ENCODE assay signal across 4 cellular contexts in the genomic region with DNA sequence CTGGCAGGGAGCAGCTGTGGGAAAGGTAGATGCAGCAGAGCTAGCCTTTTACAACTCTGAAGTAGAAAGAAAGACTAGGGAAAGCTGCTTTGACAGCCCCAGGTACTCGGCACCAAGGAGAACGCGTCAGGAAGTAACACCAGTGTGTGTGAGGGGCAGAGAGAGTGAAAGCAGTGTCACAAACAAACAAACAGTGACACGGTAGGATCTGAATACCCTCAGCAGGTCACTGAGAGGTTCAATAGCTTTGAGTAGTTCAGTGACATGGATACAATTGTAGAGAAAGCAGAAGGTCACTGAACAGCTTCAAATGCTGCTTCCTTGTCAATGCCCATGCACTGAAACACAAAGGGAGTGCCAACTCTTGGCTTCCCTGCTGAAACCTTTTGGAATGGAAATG.
TF ChIP-seq lines count a peak whose summit lies in the region.

No MANE protein-coding gene starts in this region.

TF ChIP-seq in GM23338, 12 proteins besides CTCF, POLR2A, EP300 and RAD21 (continues in another document):
- TF ChIP-seq, protein P1, sequence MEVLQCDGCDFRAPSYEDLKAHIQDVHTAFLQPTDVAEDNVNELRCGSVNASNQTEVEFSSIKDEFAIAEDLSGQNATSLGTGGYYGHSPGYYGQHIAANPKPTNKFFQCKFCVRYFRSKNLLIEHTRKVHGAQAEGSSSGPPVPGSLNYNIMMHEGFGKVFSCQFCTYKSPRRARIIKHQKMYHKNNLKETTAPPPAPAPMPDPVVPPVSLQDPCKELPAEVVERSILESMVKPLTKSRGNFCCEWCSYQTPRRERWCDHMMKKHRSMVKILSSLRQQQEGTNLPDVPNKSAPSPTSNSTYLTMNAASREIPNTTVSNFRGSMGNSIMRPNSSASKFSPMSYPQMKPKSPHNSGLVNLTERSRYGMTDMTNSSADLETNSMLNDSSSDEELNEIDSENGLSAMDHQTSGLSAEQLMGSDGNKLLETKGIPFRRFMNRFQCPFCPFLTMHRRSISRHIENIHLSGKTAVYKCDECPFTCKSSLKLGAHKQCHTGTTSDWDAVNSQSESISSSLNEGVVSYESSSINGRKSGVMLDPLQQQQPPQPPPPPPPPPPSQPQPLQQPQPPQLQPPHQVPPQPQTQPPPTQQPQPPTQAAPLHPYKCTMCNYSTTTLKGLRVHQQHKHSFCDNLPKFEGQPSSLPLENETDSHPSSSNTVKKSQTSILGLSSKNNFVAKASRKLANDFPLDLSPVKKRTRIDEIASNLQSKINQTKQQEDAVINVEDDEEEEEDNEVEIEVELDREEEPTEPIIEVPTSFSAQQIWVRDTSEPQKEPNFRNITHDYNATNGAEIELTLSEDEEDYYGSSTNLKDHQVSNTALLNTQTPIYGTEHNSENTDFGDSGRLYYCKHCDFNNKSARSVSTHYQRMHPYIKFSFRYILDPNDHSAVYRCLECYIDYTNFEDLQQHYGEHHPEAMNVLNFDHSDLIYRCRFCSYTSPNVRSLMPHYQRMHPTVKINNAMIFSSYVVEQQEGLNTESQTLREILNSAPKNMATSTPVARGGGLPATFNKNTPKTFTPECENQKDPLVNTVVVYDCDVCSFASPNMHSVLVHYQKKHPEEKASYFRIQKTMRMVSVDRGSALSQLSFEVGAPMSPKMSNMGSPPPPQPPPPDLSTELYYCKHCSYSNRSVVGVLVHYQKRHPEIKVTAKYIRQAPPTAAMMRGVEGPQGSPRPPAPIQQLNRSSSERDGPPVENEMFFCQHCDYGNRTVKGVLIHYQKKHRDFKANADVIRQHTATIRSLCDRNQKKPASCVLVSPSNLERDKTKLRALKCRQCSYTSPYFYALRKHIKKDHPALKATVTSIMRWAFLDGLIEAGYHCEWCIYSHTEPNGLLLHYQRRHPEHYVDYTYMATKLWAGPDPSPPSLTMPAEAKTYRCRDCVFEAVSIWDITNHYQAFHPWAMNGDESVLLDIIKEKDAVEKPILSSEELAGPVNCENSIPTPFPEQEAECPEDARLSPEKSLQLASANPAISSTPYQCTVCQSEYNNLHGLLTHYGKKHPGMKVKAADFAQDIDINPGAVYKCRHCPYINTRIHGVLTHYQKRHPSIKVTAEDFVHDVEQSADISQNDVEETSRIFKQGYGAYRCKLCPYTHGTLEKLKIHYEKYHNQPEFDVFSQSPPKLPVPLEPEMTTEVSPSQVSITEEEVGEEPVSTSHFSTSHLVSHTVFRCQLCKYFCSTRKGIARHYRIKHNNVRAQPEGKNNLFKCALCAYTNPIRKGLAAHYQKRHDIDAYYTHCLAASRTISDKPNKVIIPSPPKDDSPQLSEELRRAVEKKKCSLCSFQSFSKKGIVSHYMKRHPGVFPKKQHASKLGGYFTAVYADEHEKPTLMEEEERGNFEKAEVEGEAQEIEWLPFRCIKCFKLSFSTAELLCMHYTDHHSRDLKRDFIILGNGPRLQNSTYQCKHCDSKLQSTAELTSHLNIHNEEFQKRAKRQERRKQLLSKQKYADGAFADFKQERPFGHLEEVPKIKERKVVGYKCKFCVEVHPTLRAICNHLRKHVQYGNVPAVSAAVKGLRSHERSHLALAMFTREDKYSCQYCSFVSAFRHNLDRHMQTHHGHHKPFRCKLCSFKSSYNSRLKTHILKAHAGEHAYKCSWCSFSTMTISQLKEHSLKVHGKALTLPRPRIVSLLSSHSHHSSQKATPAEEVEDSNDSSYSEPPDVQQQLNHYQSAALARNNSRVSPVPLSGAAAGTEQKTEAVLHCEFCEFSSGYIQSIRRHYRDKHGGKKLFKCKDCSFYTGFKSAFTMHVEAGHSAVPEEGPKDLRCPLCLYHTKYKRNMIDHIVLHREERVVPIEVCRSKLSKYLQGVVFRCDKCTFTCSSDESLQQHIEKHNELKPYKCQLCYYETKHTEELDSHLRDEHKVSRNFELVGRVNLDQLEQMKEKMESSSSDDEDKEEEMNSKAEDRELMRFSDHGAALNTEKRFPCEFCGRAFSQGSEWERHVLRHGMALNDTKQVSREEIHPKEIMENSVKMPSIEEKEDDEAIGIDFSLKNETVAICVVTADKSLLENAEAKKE (CRISPR knock-in tag; IDR thresholded peaks at IDR 0.05), result no peak

TF ChIP-seq in WTC11, 78 proteins besides CTCF, POLR2A, EP300 and RAD21 (continued from another document):
- TF ChIP-seq SP1 (CRISPR knock-in tag; conservative IDR thresholded peaks at IDR 0.05) (no peak), ZBTB21 (CRISPR knock-in tag; IDR thresholded peaks at IDR 0.05; ENCODE audit: borderline replicate concordance) (peak; percentile 59; the same call in 1 of the 2 replicates)

TF ChIP-seq in endothelial cell of umbilical vein, 7 proteins besides CTCF, POLR2A, EP300 and RAD21 (continued from another document):
- no peak for TF ChIP-seq POLR2AphosphoS5 (IDR thresholded peaks at IDR 0.05; ENCODE audit: insufficient read depth, low read depth, low read length)
- no peak for TF ChIP-seq MAX (IDR thresholded peaks at IDR 0.05; ENCODE audit: insufficient read depth, insufficient read length)
- TF ChIP-seq GATA2 (IDR thresholded peaks at IDR 0.05; ENCODE audit: insufficient read depth, insufficient read length, low read depth, low read length), result no peak
- TF ChIP-seq MYC (IDR thresholded peaks at IDR 0.05; ENCODE audit: low read depth, low read length), result no peak
- no peak for TF ChIP-seq EZH2 (IDR thresholded peaks at IDR 0.05; ENCODE audit: borderline replicate concordance, low read depth, low read length, severe bottlenecking)
- no peak for TF ChIP-seq JUN (IDR thresholded peaks at IDR 0.05; ENCODE audit: borderline replicate concordance, insufficient read depth, insufficient read length, low read depth)

TF ChIP-seq in GM12891, 5 proteins besides CTCF, POLR2A, EP300 and RAD21:
- TF ChIP-seq POU2F2 (IDR thresholded peaks at IDR 0.05; ENCODE audit: low read depth, low read length) (no peak), TAF1 (IDR thresholded peaks at IDR 0.05; ENCODE audit: low read depth, low read length) (no peak), PAX5 (IDR thresholded peaks at IDR 0.05; ENCODE audit: insufficient read depth, low read length, severe bottlenecking) (no peak), SPI1 (IDR thresholded peaks at IDR 0.05; ENCODE audit: low read depth, low read length) (no peak), POLR2AphosphoS5 (IDR thresholded peaks at IDR 0.05; ENCODE audit: low read depth, low read length) (no peak)
